ENCODE assay signal across 1 cellular context in genomic region chr19:19434483-19435045, GRCh38.
TF ChIP-seq lines count a peak whose summit lies in the region.

No MANE protein-coding gene starts in this region.

TF ChIP-seq in HepG2, 621 proteins besides CTCF, POLR2A, EP300 and RAD21 (continued from another document):
- TF ChIP-seq ZBTB4 (CRISPR knock-in tag; IDR thresholded peaks at IDR 0.05; ENCODE audit: borderline replicate concordance) (no peak), GABPA (IDR thresholded peaks at IDR 0.05; ENCODE audit: low read depth, low read length) (no peak), GABPA (CRISPR knock-in tag; IDR thresholded peaks at IDR 0.05; ENCODE audit: low read depth) (0 out of 2 replicates have a peak, but pooled peaks have one; percentile 30), IRF9 (CRISPR knock-in tag; IDR thresholded peaks at IDR 0.05; ENCODE audit: borderline replicate concordance) (no peak), PITX1 (CRISPR knock-in tag; IDR thresholded peaks at IDR 0.05) (no peak), FIP1L1 (IDR thresholded peaks at IDR 0.05; ENCODE audit: borderline replicate concordance, insufficient read depth, low read depth, low read length) (no peak), HNF4A (CRISPR knock-in tag; IDR thresholded peaks at IDR 0.05) (peak; percentile 32; the same call in 1 of the 2 replicates), MIER3 (CRISPR knock-in tag; IDR thresholded peaks at IDR 0.05; ENCODE audit: borderline replicate concordance) (no peak), ZNF574 (CRISPR knock-in tag; IDR thresholded peaks at IDR 0.05) (no peak)
